ENCODE assay signal across 14 cellular contexts in genomic region chr5:173201636-173202265, GRCh38. TPM values are rescaled to one million over a fixed set of nuclear protein-coding genes. Genes with fewer than 3 reads are reported as not detected.
DNase-seq lines count a peak whose midpoint lies in the region; ATAC-seq and TF ChIP-seq lines count a peak whose summit lies in the region.
"Had no signal": no experiment of that assay in that cellular context is flagged by ENCODE, and none has a peak within 500 bp of the region (broad histone marks: within the 10 kb centered on the region; RNA-seq: fewer than 3 reads in every experiment).

No MANE protein-coding gene starts in this region.

- H3K9me3 ChIP-seq in SK-N-SH: no peaks in the 10 kb centered on the region

- POLR2A ChIA-PET in SK-N-SH (lab: Yijun Ruan, JAX): no interaction called here

- H4K20me1 ChIP-seq in SK-N-SH (ENCODE audit: insufficient read depth): no peaks in the 10 kb centered on the region

- H3K36me3 Mint-ChIP-seq in activated CD4-positive, alpha-beta T cell treated with anti-CD3 and anti-CD28 coated beads, Interleukin-2, amount 10 ng/mL, durations not matched to agents 24 days and 14 days (ENCODE audit: low read depth): no peaks in the 10 kb centered on the region

- TF ChIP-seq CTCF in SK-N-SH (IDR thresholded peaks at IDR 0.05) (no peak), fibroblast of the aortic adventitia (IDR thresholded peaks at IDR 0.05; ENCODE audit: insufficient read depth, low read length) (no peak)

- H3F3A ChIP-seq in SK-N-SH (replicated peaks; ENCODE audit: insufficient read depth): peaks cover 9% of the 10 kb centered on the region

- peaks cover 16% of the 10 kb centered on the region; the same call in 1 of the 2 replicates for H3K27me3 ChIP-seq in SK-N-SH (ENCODE audit: insufficient read depth)
- peaks cover 5% of the 10 kb centered on the region for H3K27me3 ChIP-seq in H7 (ENCODE audit: control insufficient read depth, insufficient read depth, low read length)

- H3K9ac ChIP-seq in SK-N-SH: no peak overlapping the region
- H3K9ac ChIP-seq: parathyroid adenoma had no signal

- H3K27ac Mint-ChIP-seq in activated CD4-positive, alpha-beta T cell treated with anti-CD3 and anti-CD28 coated beads, Interleukin-2, amount 10 ng/mL, durations not matched to agents 24 days and 14 days: no peak overlapping the region

- no peaks in the 10 kb centered on the region for H3K36me3 ChIP-seq in SK-N-SH (replicated peaks in 1 of 2; ENCODE audit: control insufficient read depth in 1 of 2, insufficient read depth in 2 of 2, low read length in 1 of 2)
- no peaks in the 10 kb centered on the region for H3K36me3 ChIP-seq in H7 (replicated peaks; ENCODE audit: control insufficient read depth, insufficient read depth, low read length)
- H3K36me3 ChIP-seq: upper lobe of left lung had no signal

- H3K9me2 ChIP-seq in SK-N-SH: no peaks in the 10 kb centered on the region

- H3K4me2 ChIP-seq in SK-N-SH: 0 out of 2 replicates have a peak overlapping the region, but pooled peaks have one; percentile 19

- H3K4me1 Mint-ChIP-seq in activated CD4-positive, alpha-beta T cell treated with anti-CD3 and anti-CD28 coated beads, Interleukin-2, amount 10 ng/mL, durations not matched to agents 24 days and 14 days: no peaks in the 10 kb centered on the region

- WGBS in SK-N-SH (ENCODE audit: low lambda C conversion rate): 55% methylated on average over 13 of the region's 13 CpGs

- CTCF ChIA-PET in SK-N-SH (lab: Yijun Ruan, JAX): interaction anchor here (0.9 to 1.2 kb wide), 3 partner anchors 15 to 495 kb away, joined by 3 to 5 read pairs (median 4); no protein-coding TSS in a partner anchor

- H2AFZ ChIP-seq in SK-N-SH (ENCODE audit: low read depth): no peak overlapping the region
- H2AFZ ChIP-seq: parathyroid adenoma had no signal

- no peak overlapping the region for H3K4me3 ChIP-seq in SK-N-SH (ENCODE audit: low read depth in 2 of 2, low read length in 1 of 2)
- H3K4me3 ChIP-seq in fibroblast of the aortic adventitia (ENCODE audit: low read depth, low read length): no peak overlapping the region
- H3K4me3 ChIP-seq in H7 (ENCODE audit: insufficient read depth, low read depth, low read length): no peak overlapping the region
- H3K4me3 ChIP-seq: upper lobe of left lung had no signal

- intact Hi-C loops in activated CD4-positive, alpha-beta T cell treated with anti-CD3 and anti-CD28 coated beads, Interleukin-2, amount 10 ng/mL, durations not matched to agents 24 days and 14 days (cut with micrococcal nuclease): loop anchor here (10.0 kb wide), 1 partner anchor 487 kb away; no protein-coding TSS in a partner anchor

- H3K79me2 ChIP-seq in SK-N-SH (ENCODE audit: insufficient read depth): no peaks in the 10 kb centered on the region
- H3K79me2 ChIP-seq: parathyroid adenoma had no signal

- no peak for ATAC-seq in HG02763 (IDR thresholded peaks at IDR 0.05; ENCODE audit: unreplicated experiment)

- H3K9me3 Mint-ChIP-seq in activated CD4-positive, alpha-beta T cell treated with anti-CD3 and anti-CD28 coated beads, Interleukin-2, amount 10 ng/mL, durations not matched to agents 24 days and 14 days: peaks cover 4% of the 10 kb centered on the region

- H3K27ac ChIP-seq in SK-N-SH (ENCODE audit: low read depth in 2 of 2, low read length in 1 of 2): no peak overlapping the region
- H3K27ac ChIP-seq: parathyroid adenoma, upper lobe of left lung had no signal

- 0 out of 4 replicates have a peak, but pooled peaks cover 0 to 5% of the 10 kb centered on the region in 2 experiments for H3K4me1 ChIP-seq in SK-N-SH (ENCODE audit: control insufficient read depth in 1 of 2, insufficient read depth in 2 of 2, low read depth in 1 of 2, low read length in 1 of 2)
- H3K4me1 ChIP-seq: parathyroid adenoma, upper lobe of left lung had no signal

- H3K4me3 Mint-ChIP-seq in activated CD4-positive, alpha-beta T cell treated with anti-CD3 and anti-CD28 coated beads, Interleukin-2, amount 10 ng/mL, durations not matched to agents 24 days and 14 days: no peak overlapping the region

- TF ChIP-seq EP300 in SK-N-SH (IDR thresholded peaks at IDR 0.05; ENCODE audit: borderline replicate concordance in 1 of 2, low read depth in 1 of 2, low read length in 1 of 2): no peak

- H3K27me3 Mint-ChIP-seq in activated CD4-positive, alpha-beta T cell treated with anti-CD3 and anti-CD28 coated beads, Interleukin-2, amount 10 ng/mL, durations not matched to agents 24 days and 14 days: peaks cover 17% of the 10 kb centered on the region

- peak; percentile 9 for DNase-seq in activated CD4-positive, alpha-beta T cell treated with anti-CD3 and anti-CD28 coated beads for 48 hours
- DNase-seq in activated CD4-positive, alpha-beta T cell treated with anti-CD3 and anti-CD28 coated beads, Interleukin-2, amount 10 ng/mL, durations not matched to agents 24 days and 14 days: no peak
- DNase-seq in SK-N-SH (no peak), fibroblast of the aortic adventitia (ENCODE audit: low read depth) (peak; percentile 81), stromal cell of bone marrow (ENCODE audit: low read depth) (peak; percentile 73), H7 (no peak), NCI-H526 treated with DMSO at 0.1 percent for 48 hours (lab: John Stamatoyannopoulos, UW) (no peak)
- DNase-seq: activated gamma-delta T cell treated with Interleukin-2 at 50 U/mL for 16 hours; AML-193; effector CD8-positive, alpha-beta T cell; Karpas-422 had no signal

- TF ChIP-seq RAD21 in SK-N-SH (IDR thresholded peaks at IDR 0.05; ENCODE audit: low read length): no peak

TF ChIP-seq in SK-N-SH, 30 proteins besides CTCF, POLR2A, EP300 and RAD21:
- TF ChIP-seq, protein P1, sequence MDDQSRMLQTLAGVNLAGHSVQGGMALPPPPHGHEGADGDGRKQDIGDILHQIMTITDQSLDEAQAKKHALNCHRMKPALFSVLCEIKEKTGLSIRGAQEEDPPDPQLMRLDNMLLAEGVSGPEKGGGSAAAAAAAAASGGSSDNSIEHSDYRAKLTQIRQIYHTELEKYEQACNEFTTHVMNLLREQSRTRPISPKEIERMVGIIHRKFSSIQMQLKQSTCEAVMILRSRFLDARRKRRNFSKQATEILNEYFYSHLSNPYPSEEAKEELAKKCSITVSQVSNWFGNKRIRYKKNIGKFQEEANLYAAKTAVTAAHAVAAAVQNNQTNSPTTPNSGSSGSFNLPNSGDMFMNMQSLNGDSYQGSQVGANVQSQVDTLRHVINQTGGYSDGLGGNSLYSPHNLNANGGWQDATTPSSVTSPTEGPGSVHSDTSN (IDR thresholded peaks at IDR 0.05): 0 out of 2 replicates have a peak, but pooled peaks have one; percentile 7
- peak; percentile 68; the same call in 1 of the 2 replicates for TF ChIP-seq FOSL2 (IDR thresholded peaks at IDR 0.05; ENCODE audit: borderline replicate concordance, low read depth)
- TF ChIP-seq NFIC (IDR thresholded peaks at IDR 0.05; ENCODE audit: borderline replicate concordance): no peak
- peak; percentile 46 for TF ChIP-seq JUND (IDR thresholded peaks at IDR 0.05)
- peak; percentile 54; the same call in 1 of the 2 replicates for TF ChIP-seq TCF12 (IDR thresholded peaks at IDR 0.05)

RNA-seq across cellular contexts. Expression of gene NKX2-5, which starts 33.3 kb away (rescaled TPM):
- not detected in 2 replicates for total RNA-seq in activated CD4-positive, alpha-beta T cell treated with anti-CD3 and anti-CD28 coated beads, Interleukin-2, amount 10 ng/mL, durations not matched to agents 24 days and 14 days
- polyA plus RNA-seq in SK-N-SH (2012; rRNA removed): not detected in 2 replicates
- polyA plus RNA-seq in SK-N-SH (2012; cell fraction: cytosol; rRNA removed): not detected in 2 replicates
- not detected in 2 replicates for polyA plus RNA-seq in SK-N-SH (2012; cell fraction: nucleus; rRNA removed)
- total RNA-seq in fibroblast of the aortic adventitia (ENCODE audit: low replicate concordance): not detected in 2 replicates
- total RNA-seq in H7 (2014; rRNA removed; shearing (Covaris generic)): 2.4 and 3.8 TPM in 2 replicates
- total RNA-seq: upper lobe of left lung had no signal

RNA-seq across cellular contexts. Expression of gene BNIP1, which starts 57.4 kb away (rescaled TPM):
- total RNA-seq in activated CD4-positive, alpha-beta T cell treated with anti-CD3 and anti-CD28 coated beads, Interleukin-2, amount 10 ng/mL, durations not matched to agents 24 days and 14 days: 20.9 and 26.5 TPM in 2 replicates
- 16.7 and 21.1 TPM in 2 replicates for polyA plus RNA-seq in SK-N-SH (2012; rRNA removed)
- 16.8 and 18.4 TPM in 2 replicates for polyA plus RNA-seq in SK-N-SH (2012; cell fraction: cytosol; rRNA removed)
- 18.9 and 20.6 TPM in 2 replicates for polyA plus RNA-seq in SK-N-SH (2012; cell fraction: nucleus; rRNA removed)
- total RNA-seq in fibroblast of the aortic adventitia (ENCODE audit: low replicate concordance): 10.8 and 20.9 TPM in 2 replicates
- 21.1 and 25.6 TPM in 2 replicates for total RNA-seq in H7 (2014; rRNA removed; shearing (Covaris generic))

Comparison
In these comparisons a context has a peak if more than half of its experiments do, and no peak if none do; other contexts are left out.
1. DNase-seq: peak in activated CD4-positive, alpha-beta T cell treated with anti-CD3 and anti-CD28 coated beads for 48 hours (single experiment), fibroblast of the aortic adventitia (single experiment) and stromal cell of bone marrow (single experiment); none in activated CD4-positive, alpha-beta T cell treated with anti-CD3 and anti-CD28 coated beads, Interleukin-2, amount 10 ng/mL, durations not matched to agents 24 days and 14 days (single experiment), SK-N-SH (single experiment), H7 (single experiment) and NCI-H526 treated with DMSO at 0.1 percent for 48 hours (single experiment).